In the genomic region with DNA sequence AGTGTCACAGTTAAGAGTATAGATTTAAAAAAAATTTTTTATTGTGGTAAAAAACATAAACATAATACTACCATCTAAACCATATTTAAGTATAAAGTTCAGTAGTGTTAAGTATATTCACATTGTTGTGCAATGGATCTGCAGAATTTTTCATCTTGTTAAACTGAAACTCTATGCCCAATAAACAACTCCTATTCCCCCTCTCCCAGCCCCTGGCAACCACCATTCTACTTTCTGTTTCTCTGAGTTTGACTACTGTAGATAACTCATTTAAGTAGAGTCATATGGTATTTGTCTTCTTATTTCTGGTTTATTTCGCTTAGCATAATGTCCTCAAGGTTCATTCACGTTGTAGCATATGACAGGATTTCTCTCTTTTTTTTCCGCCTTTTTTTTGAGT, we compare ENCODE assay signal across 19 cellular contexts.
DNase-seq lines count a peak whose midpoint lies in the region; ATAC-seq, FAIRE-seq and TF ChIP-seq lines count a peak whose summit lies in the region.
"Had no signal": no experiment of that assay in that cellular context is flagged by ENCODE, and none has a peak within 500 bp of the region (broad histone marks: within the 10 kb centered on the region; RNA-seq: fewer than 3 reads in every experiment).

No MANE protein-coding gene starts in this region.

- peaks cover 2% of the 10 kb centered on the region for H3K79me2 ChIP-seq in osteoblast (ENCODE audit: insufficient read depth, low read length)

- peak; percentile 51 to 58 for ATAC-seq in activated T-cell treated with anti-CD3 and anti-CD28 coated beads, Interleukin-2, amount 50 U/mL, for 72 hours (replicated peaks in 1 of 2)
- no peak for ATAC-seq in omental fat pad (ENCODE audit: low FRiP score)

- H3K27me3 ChIP-seq in adipocyte (replicated peaks; ENCODE audit: control insufficient read depth, insufficient read depth, low read length) (no peaks in the 10 kb centered on the region), osteoblast (ENCODE audit: insufficient read depth, low read length) (no peaks in the 10 kb centered on the region)

- no peak overlapping the region for H3K27ac Mint-ChIP-seq in activated T-cell treated with anti-CD3 and anti-CD28 coated beads, Interleukin-2, amount 50 U/mL, for 72 hours
- H3K27ac Mint-ChIP-seq: activated naive CD4-positive, alpha-beta T cell treated with anti-CD3 and anti-CD28 coated beads, Interleukin-2, amount 50 U/mL, for 24 hours had no signal

- peak overlapping the region; percentile 32 for H3K9ac ChIP-seq in adipocyte (ENCODE audit: low read length)

- H3K4me1 Mint-ChIP-seq in activated T-cell treated with anti-CD3 and anti-CD28 coated beads, Interleukin-2, amount 50 U/mL, for 72 hours (ENCODE audit: low read depth), result peaks cover 54% of the 10 kb centered on the region

- peak overlapping the region; percentile 43 for H3K27ac ChIP-seq in osteoblast (ENCODE audit: low read depth, low read length)

- H3K4me3 ChIP-seq in adipocyte (ENCODE audit: low read length) (no peak overlapping the region), osteoblast (ENCODE audit: insufficient read depth, low read length) (no peak overlapping the region)

- DNase-seq in activated T-cell treated with anti-CD3 and anti-CD28 coated beads, Interleukin-2, amount 50 U/mL, for 72 hours, result no peak
- no peak for DNase-seq in activated T-cell treated with anti-CD3 and anti-CD28 coated beads, Interleukin-2, amount 50 U/mL, for 48 hours
- no peak for DNase-seq in GM18507 (ENCODE audit: extremely low spot score, insufficient read length, low read depth)
- DNase-seq in adipocyte (ENCODE audit: low read depth), result peak; percentile 73
- no peak for DNase-seq in osteoblast (ENCODE audit: insufficient read length, low spot score, missing footprints)
- DNase-seq in omental fat pad (ENCODE audit: low spot score), result no peak
- DNase-seq in activated CD8-positive, alpha-beta memory T cell treated with anti-CD3 and anti-CD28 coated beads for 24 hours, result no peak
- no peak for DNase-seq in NCI-H146 (lab: John Stamatoyannopoulos, UW)
- DNase-seq: activated CD8-positive, alpha-beta memory T cell treated with anti-CD3 and anti-CD28 coated beads, Interleukin-2, amount 50 U/mL, for 4 hours; CD8-positive, alpha-beta memory T cell; DMS79 treated with DMSO at 0.1 percent for 48 hours; H7; mammary epithelial cell; NCI-H1694; NCI-H226; NK-92 treated with Interleukin-12 subunit alpha and Interleukin-12 subunit beta, amount 100 ng/mL, for 24 hours; SHP77 had no signal

- H3K27me3 Mint-ChIP-seq in activated T-cell treated with anti-CD3 and anti-CD28 coated beads, Interleukin-2, amount 50 U/mL, for 72 hours (ENCODE audit: low read depth), result no peaks in the 10 kb centered on the region
- H3K27me3 Mint-ChIP-seq: activated naive CD4-positive, alpha-beta T cell treated with anti-CD3 and anti-CD28 coated beads, Interleukin-2, amount 50 U/mL, for 24 hours; CD8-positive, alpha-beta memory T cell had no signal

- H3K4me1 ChIP-seq in adipocyte (ENCODE audit: control insufficient read depth, insufficient read depth, low read length), result peaks cover 41% of the 10 kb centered on the region
- H3K4me1 ChIP-seq in osteoblast (ENCODE audit: insufficient read depth, low read length), result peaks cover 11% of the 10 kb centered on the region

- TF ChIP-seq CTCF in osteoblast (IDR thresholded peaks at IDR 0.05; ENCODE audit: extremely low read depth, low read depth, low read length) (no peak), omental fat pad (IDR thresholded peaks at IDR 0.05) (no peak)

- H3K36me3 Mint-ChIP-seq in activated T-cell treated with anti-CD3 and anti-CD28 coated beads, Interleukin-2, amount 50 U/mL, for 72 hours (ENCODE audit: insufficient read depth in 2 of 2), result peaks cover 2 to 7% of the 10 kb centered on the region in 2 donors

- H3K4me2 ChIP-seq in osteoblast (ENCODE audit: insufficient read depth, low read length), result no peak overlapping the region

- H3K9me3 ChIP-seq in adipocyte (ENCODE audit: control insufficient read depth, low read length) (no peaks in the 10 kb centered on the region), osteoblast (ENCODE audit: low read depth, low read length) (no peaks in the 10 kb centered on the region)

- no peak overlapping the region for H2AFZ ChIP-seq in osteoblast (ENCODE audit: low read length)

- H3K4me3 Mint-ChIP-seq in activated T-cell treated with anti-CD3 and anti-CD28 coated beads, Interleukin-2, amount 50 U/mL, for 72 hours, result peak overlapping the region in 1 of 2 donors; percentile 1
- H3K4me3 Mint-ChIP-seq: activated naive CD4-positive, alpha-beta T cell treated with anti-CD3 and anti-CD28 coated beads, Interleukin-2, amount 50 U/mL, for 24 hours; CD8-positive, alpha-beta memory T cell had no signal

- H3K36me3 ChIP-seq in adipocyte (ENCODE audit: control insufficient read depth, insufficient read depth, low read length, severe bottlenecking) (no peaks in the 10 kb centered on the region), osteoblast (ENCODE audit: insufficient read depth, low read length) (peaks cover 5% of the 10 kb centered on the region)

- H4K20me1 ChIP-seq in osteoblast (ENCODE audit: insufficient read depth, low read length), result no peaks in the 10 kb centered on the region

- FAIRE-seq in GM18507 (lab: Jason Lieb, UNC), result peak; percentile 24
- FAIRE-seq: islet of Langerhans had no signal

- no peaks in the 10 kb centered on the region for H3K9me3 Mint-ChIP-seq in activated T-cell treated with anti-CD3 and anti-CD28 coated beads, Interleukin-2, amount 50 U/mL, for 72 hours
- H3K9me3 Mint-ChIP-seq: activated naive CD4-positive, alpha-beta T cell treated with anti-CD3 and anti-CD28 coated beads, Interleukin-2, amount 50 U/mL, for 24 hours; CD8-positive, alpha-beta memory T cell had no signal
